In the genomic region with DNA sequence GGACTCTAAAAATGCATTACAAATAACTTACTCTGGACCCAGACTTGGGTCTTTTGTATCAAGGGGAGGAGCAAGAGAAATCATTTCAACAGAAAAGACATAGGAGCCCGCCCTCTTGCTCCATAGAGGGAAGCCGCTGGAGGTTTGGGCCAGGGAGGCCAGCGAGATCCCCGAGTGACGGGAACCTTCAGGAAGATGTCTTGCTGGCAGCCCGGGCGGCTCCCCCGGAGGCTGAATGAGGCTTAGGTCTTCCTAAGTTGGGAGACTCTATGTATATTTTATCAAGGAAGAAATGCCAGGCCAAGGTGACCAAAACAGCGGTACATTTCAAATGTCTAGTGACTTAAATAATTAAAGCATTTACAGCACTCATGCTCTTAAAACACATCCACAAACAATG, we compare ENCODE assay signal across 1 cellular context.
TF ChIP-seq lines count a peak whose summit lies in the region.

No MANE protein-coding gene starts in this region.

TF ChIP-seq in GM23338, 12 proteins besides CTCF, POLR2A, EP300 and RAD21 (continued from another document):
- TF ChIP-seq, protein P1, sequence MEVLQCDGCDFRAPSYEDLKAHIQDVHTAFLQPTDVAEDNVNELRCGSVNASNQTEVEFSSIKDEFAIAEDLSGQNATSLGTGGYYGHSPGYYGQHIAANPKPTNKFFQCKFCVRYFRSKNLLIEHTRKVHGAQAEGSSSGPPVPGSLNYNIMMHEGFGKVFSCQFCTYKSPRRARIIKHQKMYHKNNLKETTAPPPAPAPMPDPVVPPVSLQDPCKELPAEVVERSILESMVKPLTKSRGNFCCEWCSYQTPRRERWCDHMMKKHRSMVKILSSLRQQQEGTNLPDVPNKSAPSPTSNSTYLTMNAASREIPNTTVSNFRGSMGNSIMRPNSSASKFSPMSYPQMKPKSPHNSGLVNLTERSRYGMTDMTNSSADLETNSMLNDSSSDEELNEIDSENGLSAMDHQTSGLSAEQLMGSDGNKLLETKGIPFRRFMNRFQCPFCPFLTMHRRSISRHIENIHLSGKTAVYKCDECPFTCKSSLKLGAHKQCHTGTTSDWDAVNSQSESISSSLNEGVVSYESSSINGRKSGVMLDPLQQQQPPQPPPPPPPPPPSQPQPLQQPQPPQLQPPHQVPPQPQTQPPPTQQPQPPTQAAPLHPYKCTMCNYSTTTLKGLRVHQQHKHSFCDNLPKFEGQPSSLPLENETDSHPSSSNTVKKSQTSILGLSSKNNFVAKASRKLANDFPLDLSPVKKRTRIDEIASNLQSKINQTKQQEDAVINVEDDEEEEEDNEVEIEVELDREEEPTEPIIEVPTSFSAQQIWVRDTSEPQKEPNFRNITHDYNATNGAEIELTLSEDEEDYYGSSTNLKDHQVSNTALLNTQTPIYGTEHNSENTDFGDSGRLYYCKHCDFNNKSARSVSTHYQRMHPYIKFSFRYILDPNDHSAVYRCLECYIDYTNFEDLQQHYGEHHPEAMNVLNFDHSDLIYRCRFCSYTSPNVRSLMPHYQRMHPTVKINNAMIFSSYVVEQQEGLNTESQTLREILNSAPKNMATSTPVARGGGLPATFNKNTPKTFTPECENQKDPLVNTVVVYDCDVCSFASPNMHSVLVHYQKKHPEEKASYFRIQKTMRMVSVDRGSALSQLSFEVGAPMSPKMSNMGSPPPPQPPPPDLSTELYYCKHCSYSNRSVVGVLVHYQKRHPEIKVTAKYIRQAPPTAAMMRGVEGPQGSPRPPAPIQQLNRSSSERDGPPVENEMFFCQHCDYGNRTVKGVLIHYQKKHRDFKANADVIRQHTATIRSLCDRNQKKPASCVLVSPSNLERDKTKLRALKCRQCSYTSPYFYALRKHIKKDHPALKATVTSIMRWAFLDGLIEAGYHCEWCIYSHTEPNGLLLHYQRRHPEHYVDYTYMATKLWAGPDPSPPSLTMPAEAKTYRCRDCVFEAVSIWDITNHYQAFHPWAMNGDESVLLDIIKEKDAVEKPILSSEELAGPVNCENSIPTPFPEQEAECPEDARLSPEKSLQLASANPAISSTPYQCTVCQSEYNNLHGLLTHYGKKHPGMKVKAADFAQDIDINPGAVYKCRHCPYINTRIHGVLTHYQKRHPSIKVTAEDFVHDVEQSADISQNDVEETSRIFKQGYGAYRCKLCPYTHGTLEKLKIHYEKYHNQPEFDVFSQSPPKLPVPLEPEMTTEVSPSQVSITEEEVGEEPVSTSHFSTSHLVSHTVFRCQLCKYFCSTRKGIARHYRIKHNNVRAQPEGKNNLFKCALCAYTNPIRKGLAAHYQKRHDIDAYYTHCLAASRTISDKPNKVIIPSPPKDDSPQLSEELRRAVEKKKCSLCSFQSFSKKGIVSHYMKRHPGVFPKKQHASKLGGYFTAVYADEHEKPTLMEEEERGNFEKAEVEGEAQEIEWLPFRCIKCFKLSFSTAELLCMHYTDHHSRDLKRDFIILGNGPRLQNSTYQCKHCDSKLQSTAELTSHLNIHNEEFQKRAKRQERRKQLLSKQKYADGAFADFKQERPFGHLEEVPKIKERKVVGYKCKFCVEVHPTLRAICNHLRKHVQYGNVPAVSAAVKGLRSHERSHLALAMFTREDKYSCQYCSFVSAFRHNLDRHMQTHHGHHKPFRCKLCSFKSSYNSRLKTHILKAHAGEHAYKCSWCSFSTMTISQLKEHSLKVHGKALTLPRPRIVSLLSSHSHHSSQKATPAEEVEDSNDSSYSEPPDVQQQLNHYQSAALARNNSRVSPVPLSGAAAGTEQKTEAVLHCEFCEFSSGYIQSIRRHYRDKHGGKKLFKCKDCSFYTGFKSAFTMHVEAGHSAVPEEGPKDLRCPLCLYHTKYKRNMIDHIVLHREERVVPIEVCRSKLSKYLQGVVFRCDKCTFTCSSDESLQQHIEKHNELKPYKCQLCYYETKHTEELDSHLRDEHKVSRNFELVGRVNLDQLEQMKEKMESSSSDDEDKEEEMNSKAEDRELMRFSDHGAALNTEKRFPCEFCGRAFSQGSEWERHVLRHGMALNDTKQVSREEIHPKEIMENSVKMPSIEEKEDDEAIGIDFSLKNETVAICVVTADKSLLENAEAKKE (CRISPR knock-in tag; IDR thresholded peaks at IDR 0.05), result no peak
- TF ChIP-seq JUNB (IDR thresholded peaks at IDR 0.05; ENCODE audit: unreplicated experiment), result no peak
- TF ChIP-seq, protein P2, sequence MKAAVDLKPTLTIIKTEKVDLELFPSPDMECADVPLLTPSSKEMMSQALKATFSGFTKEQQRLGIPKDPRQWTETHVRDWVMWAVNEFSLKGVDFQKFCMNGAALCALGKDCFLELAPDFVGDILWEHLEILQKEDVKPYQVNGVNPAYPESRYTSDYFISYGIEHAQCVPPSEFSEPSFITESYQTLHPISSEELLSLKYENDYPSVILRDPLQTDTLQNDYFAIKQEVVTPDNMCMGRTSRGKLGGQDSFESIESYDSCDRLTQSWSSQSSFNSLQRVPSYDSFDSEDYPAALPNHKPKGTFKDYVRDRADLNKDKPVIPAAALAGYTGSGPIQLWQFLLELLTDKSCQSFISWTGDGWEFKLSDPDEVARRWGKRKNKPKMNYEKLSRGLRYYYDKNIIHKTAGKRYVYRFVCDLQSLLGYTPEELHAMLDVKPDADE (IDR thresholded peaks at IDR 0.05), result no peak
- TF ChIP-seq CREB1 (CRISPR knock-in tag; IDR thresholded peaks at IDR 0.05; ENCODE audit: low read depth), result no peak
- TF ChIP-seq EZH2 (IDR thresholded peaks at IDR 0.05; ENCODE audit: low read depth, unreplicated experiment), result no peak
- TF ChIP-seq ZNF114 (CRISPR knock-in tag; IDR thresholded peaks at IDR 0.05), result no peak
- no peak for TF ChIP-seq EZH2phosphoT487 (IDR thresholded peaks at IDR 0.05; ENCODE audit: unreplicated experiment)
- no peak for TF ChIP-seq NANOG (IDR thresholded peaks at IDR 0.05; ENCODE audit: borderline replicate concordance)
